ENCODE assay signal across 20 cellular contexts in genomic region chr17:64573214-64573613, GRCh38.
DNase-seq lines count a peak whose midpoint lies in the region; ATAC-seq lines count a peak whose summit lies in the region.
"Had no signal": no experiment of that assay in that cellular context is flagged by ENCODE, and none has a peak within 500 bp of the region (broad histone marks: within the 10 kb centered on the region; RNA-seq: fewer than 3 reads in every experiment).

No MANE protein-coding gene starts in this region.

- H2AFZ ChIP-seq in GM23248 = no peak overlapping the region

- no peak for DNase-seq in CD8-positive, alpha-beta memory T cell
- peak; percentile 54 for DNase-seq in GM23248
- no peak for DNase-seq in activated CD4-positive, alpha-beta memory T cell treated with anti-CD3 and anti-CD28 coated beads, Interleukin-2, amount 10 ng/mL, durations not matched to agents 7 days and 5 days
- no peak for DNase-seq in NCI-H146 (lab: John Stamatoyannopoulos, UW)
- no peak for DNase-seq in UCSD-AML1 (lab: John Stamatoyannopoulos, UW; ENCODE audit: unreplicated experiment)
- no peak for DNase-seq in sciatic nerve (ENCODE audit: low spot score)
- DNase-seq: activated CD4-positive, alpha-beta T cell treated with anti-CD3 and anti-CD28 coated beads, Interleukin-2, amount 50 U/mL, for 4 hours; activated gamma-delta T cell treated with Interleukin-2 at 50 U/mL for 16 hours; body of pancreas; DMS 273 treated with DMSO at 0.1 percent for 48 hours; H9; head of caudate nucleus; NCI-H1694 treated with DMSO at 0.1 percent for 48 hours; NCI-H446; SHP77 treated with DMSO at 0.1 percent for 48 hours; T-helper 9 cell; upper lobe of right lung had no signal

- peaks cover 13 to 19% (median 15%) of the 10 kb centered on the region in 3 donors for H3K4me1 Mint-ChIP-seq in CD8-positive, alpha-beta memory T cell
- peaks cover 13% of the 10 kb centered on the region for H3K4me1 Mint-ChIP-seq in activated CD4-positive, alpha-beta memory T cell treated with anti-CD3 and anti-CD28 coated beads, Interleukin-2, amount 10 ng/mL, durations not matched to agents 7 days and 5 days
- H3K4me1 Mint-ChIP-seq: H9 had no signal

- no peaks in the 10 kb centered on the region for H3K9me2 ChIP-seq in GM23248 (ENCODE audit: insufficient read depth)

- peaks cover 4 to 58% (median 6%) of the 10 kb centered on the region in 3 donors for H3K36me3 Mint-ChIP-seq in CD8-positive, alpha-beta memory T cell
- peaks cover 20% of the 10 kb centered on the region for H3K36me3 Mint-ChIP-seq in activated CD4-positive, alpha-beta memory T cell treated with anti-CD3 and anti-CD28 coated beads, Interleukin-2, amount 10 ng/mL, durations not matched to agents 7 days and 5 days (ENCODE audit: low read depth)

- POLR2A ChIA-PET in CD8-positive, alpha-beta memory T cell (lab: Charles Lee) = no interaction called here
- POLR2A ChIA-PET in activated CD4-positive, alpha-beta memory T cell treated with anti-CD3 and anti-CD28 coated beads, Interleukin-2, amount 10 ng/mL, durations not matched to agents 7 days and 5 days (lab: Charles Lee) = interaction anchor here (0.7 to 2.4 kb wide), 5 partner anchors 7 to 76 kb away, joined by 3 to 11 read pairs (median 3); partner anchors contain the start of genes CEP95, DDX5 and POLG2

- H3K4me1 ChIP-seq in CD8-positive, alpha-beta memory T cell (ENCODE audit: insufficient read depth, low read length) = peaks cover 6% of the 10 kb centered on the region
- peaks cover 44% of the 10 kb centered on the region for H3K4me1 ChIP-seq in GM23248 (ENCODE audit: insufficient read depth)
- peaks cover 7% of the 10 kb centered on the region for H3K4me1 ChIP-seq in mesodermal cell (ENCODE audit: control insufficient read depth, insufficient read depth, low read length, poor library complexity, severe bottlenecking)
- H3K4me1 ChIP-seq: body of pancreas had no signal

- H3K4me2 ChIP-seq in GM23248 (ENCODE audit: unreplicated experiment) = no peak overlapping the region

- peaks cover 10% of the 10 kb centered on the region for H3K36me3 ChIP-seq in CD8-positive, alpha-beta memory T cell (ENCODE audit: insufficient read depth, low read length)
- H3K36me3 ChIP-seq in GM23248 (ENCODE audit: low read depth) (peaks cover 76% of the 10 kb centered on the region), mesodermal cell (ENCODE audit: control insufficient read depth, insufficient read depth, low read length) (peaks cover 79% of the 10 kb centered on the region)

- H3K79me2 ChIP-seq in GM23248 (ENCODE audit: insufficient read depth) = peaks cover 90% of the 10 kb centered on the region

- H4K20me1 ChIP-seq in GM23248 (ENCODE audit: insufficient read depth) = no peaks in the 10 kb centered on the region

- in situ Hi-C loops in GM23248 (cut with MboI) = no loop called here

- H3K4me3 ChIP-seq in CD8-positive, alpha-beta memory T cell (ENCODE audit: low read length) = no peak overlapping the region
- H3K4me3 ChIP-seq in GM23248 (no peak overlapping the region), mesodermal cell (ENCODE audit: extremely low read depth, insufficient read depth, low read length, poor library complexity, severe bottlenecking) (no peak overlapping the region)
- H3K4me3 ChIP-seq: body of pancreas, upper lobe of right lung had no signal

- H3K9me3 Mint-ChIP-seq in CD8-positive, alpha-beta memory T cell = no peaks in the 10 kb centered on the region
- no peaks in the 10 kb centered on the region for H3K9me3 Mint-ChIP-seq in activated CD4-positive, alpha-beta memory T cell treated with anti-CD3 and anti-CD28 coated beads, Interleukin-2, amount 10 ng/mL, durations not matched to agents 7 days and 5 days
- H3K9me3 Mint-ChIP-seq: H9 had no signal

- no peaks in the 10 kb centered on the region for H3K27me3 ChIP-seq in CD8-positive, alpha-beta memory T cell (ENCODE audit: insufficient read depth, low read length, poor library complexity, severe bottlenecking)
- no peaks in the 10 kb centered on the region for H3K27me3 ChIP-seq in GM23248 (replicated peaks; ENCODE audit: insufficient read depth)
- H3K27me3 ChIP-seq: body of pancreas, upper lobe of right lung had no signal

- H3K9ac ChIP-seq in GM23248 = peak overlapping the region; percentile 7; the same call in 1 of the 2 replicates

- intact Hi-C loops in sciatic nerve (cut with DNase I) = no loop called here

- peak overlapping the region; percentile 39 for H3K27ac ChIP-seq in CD8-positive, alpha-beta memory T cell (ENCODE audit: low read depth, low read length)
- H3K27ac ChIP-seq in GM23248 = peak overlapping the region; percentile 85
- H3K27ac ChIP-seq in mesodermal cell (ENCODE audit: low read depth, low read length, severe bottlenecking) = peak overlapping the region; percentile 42
- H3K27ac ChIP-seq: body of pancreas, upper lobe of right lung had no signal

- ATAC-seq in HG02678 (IDR thresholded peaks at IDR 0.05; ENCODE audit: unreplicated experiment) (no peak), sciatic nerve (no peak)
- ATAC-seq: body of pancreas, esophagus mucosa, upper lobe of right lung had no signal

- peaks cover 88% of the 10 kb centered on the region for H3F3A ChIP-seq in GM23248 (ENCODE audit: insufficient read depth)

- no peak overlapping the region for H3K4me3 Mint-ChIP-seq in CD8-positive, alpha-beta memory T cell
- H3K4me3 Mint-ChIP-seq in activated CD4-positive, alpha-beta memory T cell treated with anti-CD3 and anti-CD28 coated beads, Interleukin-2, amount 10 ng/mL, durations not matched to agents 7 days and 5 days = no peak overlapping the region
- H3K4me3 Mint-ChIP-seq: H9 had no signal

- H3K27me3 Mint-ChIP-seq in CD8-positive, alpha-beta memory T cell = no peaks in the 10 kb centered on the region
- no peaks in the 10 kb centered on the region for H3K27me3 Mint-ChIP-seq in activated CD4-positive, alpha-beta memory T cell treated with anti-CD3 and anti-CD28 coated beads, Interleukin-2, amount 10 ng/mL, durations not matched to agents 7 days and 5 days

- H3K27ac Mint-ChIP-seq in CD8-positive, alpha-beta memory T cell = peak overlapping the region in 3 of 8 donors; percentile 1 to 88 (median 22)
- H3K27ac Mint-ChIP-seq in activated CD4-positive, alpha-beta memory T cell treated with anti-CD3 and anti-CD28 coated beads, Interleukin-2, amount 10 ng/mL, durations not matched to agents 7 days and 5 days = peak overlapping the region; percentile 49

- H3K9me3 ChIP-seq in CD8-positive, alpha-beta memory T cell (ENCODE audit: low read length) = no peaks in the 10 kb centered on the region
- H3K9me3 ChIP-seq in GM23248 (ENCODE audit: low read depth) = no peaks in the 10 kb centered on the region
- no peaks in the 10 kb centered on the region for H3K9me3 ChIP-seq in mesodermal cell (ENCODE audit: control insufficient read depth, low read length)
- H3K9me3 ChIP-seq: body of pancreas, upper lobe of right lung had no signal

- CTCF ChIA-PET in CD8-positive, alpha-beta memory T cell (lab: Charles Lee) = no interaction called here
- CTCF ChIA-PET in activated CD4-positive, alpha-beta memory T cell treated with anti-CD3 and anti-CD28 coated beads, Interleukin-2, amount 10 ng/mL, durations not matched to agents 7 days and 5 days (lab: Charles Lee) = interaction anchor here (1.3 to 1.9 kb wide), 4 partner anchors 23 to 82 kb away, joined by 3 to 9 read pairs (median 4); no protein-coding TSS in a partner anchor
